Comparison of ENCODE assay signal across 1 cellular context in the genomic region with DNA sequence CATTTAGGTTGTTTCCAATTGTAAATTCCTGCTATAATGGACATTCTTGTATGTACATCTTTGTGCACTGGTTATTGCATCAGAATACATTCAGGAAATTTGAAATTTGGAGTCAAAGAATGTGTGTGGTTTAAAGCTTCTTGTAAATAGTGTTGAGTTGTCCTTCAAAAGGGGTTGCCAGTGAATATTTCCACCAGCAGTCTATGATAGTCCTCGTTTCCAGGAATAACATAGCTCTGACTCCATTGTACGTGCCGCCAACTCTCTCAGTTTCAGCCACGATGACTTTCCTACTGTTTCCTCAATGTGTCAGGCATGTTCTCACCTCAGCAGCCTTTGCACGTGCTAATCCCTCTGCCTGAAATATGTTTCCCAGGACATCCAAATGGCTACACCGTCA.
TF ChIP-seq lines count a peak whose summit lies in the region.

No MANE protein-coding gene starts in this region.

TF ChIP-seq in IMR-90, 13 proteins besides CTCF, POLR2A, EP300 and RAD21:
- TF ChIP-seq CEBPB (IDR thresholded peaks at IDR 0.05; ENCODE audit: low read depth, low read length), result peak; percentile 48; the same call in 1 of the 2 replicates
- TF ChIP-seq RFX5 (IDR thresholded peaks at IDR 0.05; ENCODE audit: low read depth, low read length), result no peak
- no peak for TF ChIP-seq RCOR1 (IDR thresholded peaks at IDR 0.05; ENCODE audit: insufficient replicate concordance, low read length)
